16 cellular contexts compared by ENCODE assay signal in genomic region chr2:229261599-229261998, GRCh38. TPM values are rescaled to one million over a fixed set of nuclear protein-coding genes. Genes with fewer than 3 reads are reported as not detected.
DNase-seq lines count a peak whose midpoint lies in the region; ATAC-seq and TF ChIP-seq lines count a peak whose summit lies in the region.
"Had no signal": no experiment of that assay in that cellular context is flagged by ENCODE, and none has a peak within 500 bp of the region (broad histone marks: within the 10 kb centered on the region; RNA-seq: fewer than 3 reads in every experiment).

No MANE protein-coding gene starts in this region.

- no peaks in the 10 kb centered on the region for H3K79me2 ChIP-seq in trophoblast cell (ENCODE audit: control insufficient read depth, insufficient read depth, low read length, poor library complexity)

- H3K23ac ChIP-seq in trophoblast cell (ENCODE audit: low read length): no peak overlapping the region

- no peak overlapping the region for H3K14ac ChIP-seq in trophoblast cell (ENCODE audit: low read length)

- no peak overlapping the region for H4K91ac ChIP-seq in trophoblast cell (ENCODE audit: low read depth, low read length)

- no peak overlapping the region for H2BK5ac ChIP-seq in trophoblast cell (ENCODE audit: low read depth, low read length, poor library complexity)

- no peaks in the 10 kb centered on the region for H3K9me3 ChIP-seq in ascending aorta
- peaks cover 19% of the 10 kb centered on the region for H3K9me3 ChIP-seq in left ventricle myocardium inferior (replicated peaks)
- H3K9me3 ChIP-seq in trophoblast cell (ENCODE audit: insufficient read depth, low read depth, low read length): peaks cover 2% of the 10 kb centered on the region
- no peaks in the 10 kb centered on the region for H3K9me3 ChIP-seq in thoracic aorta
- no peaks in the 10 kb centered on the region for H3K9me3 ChIP-seq in CD4-positive, alpha-beta memory T cell (ENCODE audit: control insufficient read depth in 1 of 2, low read length in 2 of 2)

- ATAC-seq in thoracic aorta (ENCODE audit: insufficient number of reproducible peaks, low FRiP score, low read depth): no peak
- ATAC-seq in HG03175 (IDR thresholded peaks at IDR 0.05; ENCODE audit: unreplicated experiment): no peak
- ATAC-seq: GM23338 had no signal

- no peak for DNase-seq in ascending aorta (ENCODE audit: low spot score in 2 of 2)
- peak; percentile 34 for DNase-seq in left ventricle myocardium inferior
- no peak for DNase-seq in trophoblast cell
- DNase-seq in thoracic aorta (ENCODE audit: low spot score): no peak
- no peak for DNase-seq in CD4-positive, alpha-beta memory T cell
- DNase-seq in MCF 10A (ENCODE audit: unreplicated experiment): no peak
- DNase-seq: ACHN; AML-193; CD4-positive, alpha-beta T cell; DMS153; DMS79; GDM1; HCEC 1CT had no signal

- no peak overlapping the region for H3K4me3 Mint-ChIP-seq in CD4-positive, alpha-beta memory T cell
- H3K4me3 Mint-ChIP-seq in MCF 10A (ENCODE audit: unreplicated experiment): no peak overlapping the region
- H3K4me3 Mint-ChIP-seq: CD4-positive, alpha-beta T cell; GM23338 had no signal

- H2AK5ac ChIP-seq in trophoblast cell (ENCODE audit: low read length): no peak overlapping the region

- no peak overlapping the region for H2BK120ac ChIP-seq in trophoblast cell (ENCODE audit: insufficient read depth, low read length, poor library complexity)

- H3K4me3 ChIP-seq in ascending aorta (peak overlapping the region in 1 of 2 donors; percentile 20), left ventricle myocardium inferior (no peak overlapping the region), trophoblast cell (ENCODE audit: low read depth, low read length) (no peak overlapping the region), thoracic aorta (peak overlapping the region; percentile 16)
- H3K4me3 ChIP-seq in CD4-positive, alpha-beta memory T cell (ENCODE audit: low read length in 2 of 2): no peak overlapping the region
- H3K4me3 ChIP-seq: GM23338 had no signal

- no peak overlapping the region for H4K12ac ChIP-seq in trophoblast cell (ENCODE audit: low read depth, low read length)

- H3K4ac ChIP-seq in trophoblast cell (ENCODE audit: low read depth, low read length): no peak overlapping the region

- H3K27ac Mint-ChIP-seq in CD4-positive, alpha-beta memory T cell: peak overlapping the region in 1 of 7 donors; percentile 6
- no peak overlapping the region for H3K27ac Mint-ChIP-seq in MCF 10A (ENCODE audit: low read depth, unreplicated experiment)
- H3K27ac Mint-ChIP-seq: CD4-positive, alpha-beta T cell; GM23338 had no signal

- peaks cover 2 to 17% (median 10%) of the 10 kb centered on the region in 8 donors for H3K9me3 Mint-ChIP-seq in CD4-positive, alpha-beta memory T cell
- H3K9me3 Mint-ChIP-seq in MCF 10A (ENCODE audit: unreplicated experiment): no peaks in the 10 kb centered on the region
- H3K9me3 Mint-ChIP-seq: GM23338 had no signal

- H3K9ac ChIP-seq in trophoblast cell (ENCODE audit: low read length): peak overlapping the region; percentile 48

- POLR2A ChIA-PET in CD4-positive, alpha-beta memory T cell (lab: Charles Lee; ENCODE audit: partially characterized antibody): no interaction called here
- POLR2A ChIA-PET in MCF 10A (lab: Yijun Ruan, JAX): interaction anchor here (1.2 to 1.6 kb wide), 2 partner anchors 9 to 12 kb away, joined by 3 to 5 read pairs; no protein-coding TSS in a partner anchor

- H3K27me3 Mint-ChIP-seq in CD4-positive, alpha-beta memory T cell: no peaks in the 10 kb centered on the region
- no peaks in the 10 kb centered on the region for H3K27me3 Mint-ChIP-seq in MCF 10A (ENCODE audit: insufficient read depth, unreplicated experiment)
- H3K27me3 Mint-ChIP-seq: CD4-positive, alpha-beta T cell had no signal

- H3K36me3 ChIP-seq in ascending aorta (peaks cover 11 to 18% of the 10 kb centered on the region in 2 donors), left ventricle myocardium inferior (peaks cover 8% of the 10 kb centered on the region), trophoblast cell (ENCODE audit: control insufficient read depth in 1 of 2, insufficient read depth in 2 of 2, low read length in 2 of 2) (peaks cover 0 to 2% of the 10 kb centered on the region in 2 experiments), thoracic aorta (peaks cover 3% of the 10 kb centered on the region)
- no peaks in the 10 kb centered on the region for H3K36me3 ChIP-seq in CD4-positive, alpha-beta memory T cell (ENCODE audit: insufficient read depth, low read length)

- WGBS in trophoblast cell (ENCODE audit: extremely low coverage, insufficient coverage, insufficient read length): no CpG with 5 or more reads among the region's 1 CpG

- BruUV-seq in MCF 10A (replicated peaks; lab: Mats Ljungman, UMichigan): no TSS peak

- no peak overlapping the region for H2AFZ ChIP-seq in trophoblast cell (ENCODE audit: insufficient read depth, low read length, poor library complexity)
- H2AFZ ChIP-seq: GM23338 had no signal

- H3K4me1 ChIP-seq in ascending aorta (peaks cover 5 to 33% of the 10 kb centered on the region in 2 donors), left ventricle myocardium inferior (peaks cover 8% of the 10 kb centered on the region), trophoblast cell (ENCODE audit: control insufficient read depth in 1 of 2, insufficient read depth in 2 of 2, low read length in 2 of 2) (no peaks in the 10 kb centered on the region), thoracic aorta (ENCODE audit: control insufficient read depth in 1 of 2, low read depth in 2 of 2) (peaks cover 35 to 93% of the 10 kb centered on the region in 2 donors)
- no peaks in the 10 kb centered on the region for H3K4me1 ChIP-seq in CD4-positive, alpha-beta memory T cell (ENCODE audit: insufficient read depth, low read length)

- no peaks in the 10 kb centered on the region for H3K27me3 ChIP-seq in ascending aorta
- H3K27me3 ChIP-seq in left ventricle myocardium inferior (ENCODE audit: low read depth): no peaks in the 10 kb centered on the region
- no peaks in the 10 kb centered on the region for H3K27me3 ChIP-seq in trophoblast cell (ENCODE audit: insufficient read depth, low read length)
- H3K27me3 ChIP-seq in thoracic aorta (replicated peaks; ENCODE audit: insufficient read depth): no peaks in the 10 kb centered on the region
- H3K27me3 ChIP-seq in CD4-positive, alpha-beta memory T cell (ENCODE audit: insufficient read depth, low read length): no peaks in the 10 kb centered on the region

- H3K4me2 ChIP-seq in trophoblast cell (ENCODE audit: low read length): no peak overlapping the region
- H3K4me2 ChIP-seq: GM23338 had no signal

- no peaks in the 10 kb centered on the region for H3K36me3 Mint-ChIP-seq in CD4-positive, alpha-beta memory T cell
- H3K36me3 Mint-ChIP-seq in MCF 10A (ENCODE audit: insufficient read depth, unreplicated experiment): peaks cover 79% of the 10 kb centered on the region

- peak overlapping the region; percentile 48 to 68 for H3K27ac ChIP-seq in ascending aorta
- peak overlapping the region; percentile 5 for H3K27ac ChIP-seq in left ventricle myocardium inferior (replicated peaks)
- peak overlapping the region; percentile 49 for H3K27ac ChIP-seq in trophoblast cell (ENCODE audit: low read depth, low read length)
- H3K27ac ChIP-seq in thoracic aorta: peak overlapping the region; percentile 20 to 49
- H3K27ac ChIP-seq in CD4-positive, alpha-beta memory T cell (ENCODE audit: low read depth, low read length): no peak overlapping the region
- H3K27ac ChIP-seq: C4-2B had no signal

- no peak overlapping the region for H4K8ac ChIP-seq in trophoblast cell (ENCODE audit: low read depth, low read length)

- H3K79me1 ChIP-seq in trophoblast cell (ENCODE audit: low read length): no peaks in the 10 kb centered on the region

- intact Hi-C loops in ascending aorta (cut with DNase I): loop anchor here (10.0 kb wide), 1 partner anchor 1387 kb away; the partner anchor contains the start of gene DAW1
- intact Hi-C loops in left ventricle myocardium inferior (cut with micrococcal nuclease): loop anchor here (10.0 kb wide), 1 partner anchor 137 kb away; no protein-coding TSS in a partner anchor
- intact Hi-C loops in CD4-positive, alpha-beta memory T cell (cut with micrococcal nuclease): loop anchor here (5.0 kb wide), 1 partner anchor 309 kb away; no protein-coding TSS in a partner anchor
- intact Hi-C loops in MCF 10A (cut with micrococcal nuclease): no loop called here

- H3K4me1 Mint-ChIP-seq in CD4-positive, alpha-beta memory T cell: no peaks in the 10 kb centered on the region
- peaks cover 22% of the 10 kb centered on the region for H3K4me1 Mint-ChIP-seq in MCF 10A (ENCODE audit: insufficient read depth, unreplicated experiment)
- H3K4me1 Mint-ChIP-seq: GM23338 had no signal

- H2BK12ac ChIP-seq in trophoblast cell (ENCODE audit: low read length): no peak overlapping the region

- no peak overlapping the region for H3K18ac ChIP-seq in trophoblast cell (ENCODE audit: low read length)

- TF ChIP-seq CTCF in ascending aorta (IDR thresholded peaks at IDR 0.05): no peak
- TF ChIP-seq CTCF in left ventricle myocardium inferior (IDR thresholded peaks at IDR 0.05; ENCODE audit: borderline replicate concordance): no peak
- no peak for TF ChIP-seq CTCF in thoracic aorta (IDR thresholded peaks at IDR 0.05)
- TF ChIP-seq CTCF in MCF 10A (IDR thresholded peaks at IDR 0.05; ENCODE audit: unreplicated experiment): no peak

- CTCF ChIA-PET in CD4-positive, alpha-beta memory T cell (lab: Charles Lee; ENCODE audit: partially characterized antibody): no interaction called here
- CTCF ChIA-PET in MCF 10A (lab: Yijun Ruan, JAX): no interaction called here

RNA-seq across cellular contexts. Expression of gene PID1, which starts 9.5 kb away (rescaled TPM):
- total RNA-seq in ascending aorta (38.4 TPM), left ventricle myocardium inferior (7.8 TPM), thoracic aorta (100 to 1,000 TPM in 1 of 2 donors, 10 to 100 TPM in 1; 66.2 to 109 TPM), MCF 10A (2022) (123 and 211 TPM in 2 replicates)
- 50.0 and 53.6 TPM in 2 replicates for polyA plus RNA-seq in trophoblast cell (2013)
- under 1 TPM; 0.47 to 0.55 TPM for total RNA-seq in CD4-positive, alpha-beta memory T cell
- polyA plus RNA-seq in CD4-positive, alpha-beta memory T cell: not detected
